Comparison of ENCODE assay signal across 14 cellular contexts in genomic region chr20:51034988-51035656, GRCh38. TPM values are rescaled to one million over a fixed set of nuclear protein-coding genes. Genes with fewer than 3 reads are reported as not detected.
A peak's percentile ranks its signal among the peaks of the same experiment; 100 is the strongest.
DNase-seq lines count a peak whose midpoint lies in the region; ATAC-seq, FAIRE-seq and TF ChIP-seq lines count a peak whose summit lies in the region.
"Had no signal": no experiment of that assay in that cellular context is flagged by ENCODE, and none has a peak within 500 bp of the region (broad histone marks: within the 10 kb centered on the region; RNA-seq: fewer than 3 reads in every experiment).

No MANE protein-coding gene starts in this region.

- peak overlapping the region; percentile 14 to 95 (median 90); a peak in 21 of 22 replicates for H3K27ac ChIP-seq in BLaER1 treated with 17β-estradiol and CSF1 and Interleukin-3, amounts not matched to agents 10 nM and 100 nM
- H3K27ac ChIP-seq in Panc1 (ENCODE audit: low read length) (peak overlapping the region; percentile 2; the same call in 1 of the 2 replicates), H1 (ENCODE audit: low read depth, low read length) (no peak overlapping the region), spleen (peak overlapping the region in 2 of 8 donors; percentile 24 to 56)
- H3K27ac ChIP-seq: HL-60 had no signal

- DNase-seq in Panc1 (ENCODE audit: low read depth, low spot score) = no peak
- no peak for DNase-seq in H1 (ENCODE audit: low read depth in 1 of 2, low spot score in 2 of 2)
- peak; percentile 48 for DNase-seq in spleen
- DNase-seq in SKM-1 (lab: John Stamatoyannopoulos, UW; ENCODE audit: unreplicated experiment) = no peak
- no peak for DNase-seq in HuH-7.5 (ENCODE audit: low spot score)
- no peak for DNase-seq in erythroblast (lab: John Stamatoyannopoulos, UW)
- DNase-seq: AML-193; CD8-positive, alpha-beta T cell; KG1; NCI-H1092; SIG-M5 had no signal

- POLR2A ChIA-PET in Panc1 (lab: Charles Lee) (no interaction called here), H1 (lab: Charles Lee; ENCODE audit: partially characterized antibody) (interaction anchor here (1.3 to 1.7 kb wide), 2 partner anchors 23 to 43 kb away, joined by 3 to 4 read pairs; no protein-coding TSS in a partner anchor)

- H4K8ac ChIP-seq in H1 (ENCODE audit: extremely low read depth, insufficient read depth, low read length) = no peak overlapping the region

- H2AFZ ChIP-seq in H1 (ENCODE audit: low read length) = no peak overlapping the region
- H2AFZ ChIP-seq: GM23338 had no signal

- H3K9ac ChIP-seq in BLaER1 treated with 17β-estradiol and CSF1 and Interleukin-3, amounts not matched to agents 10 nM and 100 nM = peak overlapping the region; percentile 2 to 80 (median 74); a peak in 19 of 22 replicates
- H3K9ac ChIP-seq in H1 (replicated peaks in 1 of 4; ENCODE audit: extremely low read depth in 1 of 4, low read depth in 3 of 4, low read length in 3 of 4) = no peak overlapping the region

- FAIRE-seq in H1 (lab: Jason Lieb, UNC) = no peak

- no peaks in the 10 kb centered on the region for H3K23me2 ChIP-seq in H1 (ENCODE audit: low read depth, low read length)

- no peak for TF ChIP-seq POLR2A in H1 (IDR thresholded peaks at IDR 0.05; ENCODE audit: control extremely low read depth in 1 of 2, low read depth in 2 of 2, low read length in 2 of 2)
- TF ChIP-seq POLR2A in spleen (IDR thresholded peaks at IDR 0.05) = no peak
- TF ChIP-seq POLR2A in erythroblast (IDR thresholded peaks at IDR 0.05; ENCODE audit: low read length) = no peak

- no peak overlapping the region for H3K18ac ChIP-seq in H1 (ENCODE audit: extremely low read depth, low read length)

- intact Hi-C loops in Panc1 (cut with micrococcal nuclease; ENCODE audit: unreplicated experiment) = no loop called here
- intact Hi-C loops in spleen (cut with DNase I; ENCODE audit: low total_unique reads) = no loop called here

- CTCF ChIA-PET in Panc1 (lab: Charles Lee) (no interaction called here), H1 (lab: Charles Lee; ENCODE audit: partially characterized antibody) (interaction anchor here (1.0 to 2.7 kb wide), 6 partner anchors 9 to 290 kb away, joined by 3 to 12 read pairs (median 7); no protein-coding TSS in a partner anchor)

- H3K4me2 ChIP-seq in BLaER1 treated with 17β-estradiol and CSF1 and Interleukin-3, amounts not matched to agents 10 nM and 100 nM = peak overlapping the region; percentile 71 to 96 (median 88)
- H3K4me2 ChIP-seq in H1 (ENCODE audit: insufficient read depth in 1 of 2, low read depth in 2 of 2, low read length in 2 of 2) = no peak overlapping the region
- H3K4me2 ChIP-seq: GM23338 had no signal

- H3K23ac ChIP-seq in H1 (ENCODE audit: insufficient read length) = no peak overlapping the region

- peak overlapping the region; percentile 71; the same call in 1 of the 2 replicates for H2BK12ac ChIP-seq in H1 (ENCODE audit: low read depth, low read length)

- no peaks in the 10 kb centered on the region for H3K79me2 ChIP-seq in H1 (ENCODE audit: control insufficient read depth in 1 of 2, insufficient read depth in 2 of 2, low read length in 2 of 2)

- in situ Hi-C loops in Panc1 (cut with HindIII; ENCODE audit: low pct_unique_long_range_greater_than_20kb, low sequenced_read_pairs) = no loop called here

- no peak overlapping the region for H4K5ac ChIP-seq in H1 (ENCODE audit: insufficient read length, low read depth, low read length)

- H3K9me3 ChIP-seq in BLaER1 treated with 17β-estradiol and CSF1 and Interleukin-3, amounts not matched to agents 10 nM and 100 nM (replicated peaks in 1 of 11) = peaks cover 0 to 14% (median 7%) of the 10 kb centered on the region in 11 experiments; a peak in 12 of 22 replicates
- H3K9me3 ChIP-seq in Panc1 (ENCODE audit: control insufficient read depth, insufficient read depth, low read depth, low read length) (no peaks in the 10 kb centered on the region), H1 (ENCODE audit: insufficient read depth in 2 of 2, low read depth in 1 of 2, low read length in 1 of 2) (peaks cover 0 to 9% of the 10 kb centered on the region in 2 experiments; a peak in 1 of 4 replicates), spleen (no peaks in the 10 kb centered on the region)

- H3K4me1 ChIP-seq in BLaER1 treated with 17β-estradiol and CSF1 and Interleukin-3, amounts not matched to agents 10 nM and 100 nM = peaks cover 46 to 83% (median 68%) of the 10 kb centered on the region in 10 experiments
- H3K4me1 ChIP-seq in Panc1 (ENCODE audit: control insufficient read depth, insufficient read depth, low read length) = no peaks in the 10 kb centered on the region
- H3K4me1 ChIP-seq in H1 (replicated peaks in 1 of 4; ENCODE audit: control insufficient read depth in 3 of 4, insufficient read depth in 4 of 4, low read length in 3 of 4) = 0 out of 7 replicates have a peak, but pooled peaks cover 0 to 2% (median 0%) of the 10 kb centered on the region in 4 experiments
- H3K4me1 ChIP-seq in spleen = peaks cover 0 to 10% (median 0%) of the 10 kb centered on the region in 6 donors

- no peak overlapping the region for H2BK5ac ChIP-seq in H1 (ENCODE audit: low read depth, low read length)

- no peak overlapping the region; the same call in 1 of the 2 replicates for H2BK15ac ChIP-seq in H1 (ENCODE audit: low read length)

- no peaks in the 10 kb centered on the region for H3K27me3 ChIP-seq in BLaER1 treated with 17β-estradiol and CSF1 and Interleukin-3, amounts not matched to agents 10 nM and 100 nM
- no peaks in the 10 kb centered on the region for H3K27me3 ChIP-seq in Panc1 (ENCODE audit: control insufficient read depth, insufficient read depth, low read length)
- H3K27me3 ChIP-seq in H1 (replicated peaks in 1 of 4; ENCODE audit: control insufficient read depth in 3 of 4, extremely low read depth in 1 of 4, insufficient read depth in 3 of 4, low read length in 3 of 4) = peaks cover 0 to 2% (median 0%) of the 10 kb centered on the region in 4 experiments; a peak in 3 of 7 replicates
- peaks cover 0 to 48% (median 8%) of the 10 kb centered on the region in 7 donors for H3K27me3 ChIP-seq in spleen (replicated peaks in 1 of 7)

- TF ChIP-seq CTCF in Panc1 (IDR thresholded peaks at IDR 0.05) = no peak
- no peak for TF ChIP-seq CTCF in H1 (IDR thresholded peaks at IDR 0.05; ENCODE audit: control extremely low read depth in 1 of 3, insufficient read depth in 1 of 3, low read depth in 1 of 3, low read length in 3 of 3)
- TF ChIP-seq CTCF in spleen (IDR thresholded peaks at IDR 0.05 in 8 of 11, conservative IDR thresholded peaks at IDR 0.05 in 3 of 11) = no peak

- H3K79me1 ChIP-seq in H1 (ENCODE audit: low read depth, low read length) = no peaks in the 10 kb centered on the region

- H2BK20ac ChIP-seq in H1 (ENCODE audit: low read length) = no peak overlapping the region

- no TSS peak for BruUV-seq in Panc1 (replicated peaks; lab: Mats Ljungman, UMichigan)

- no peaks in the 10 kb centered on the region for H3K36me3 ChIP-seq in BLaER1 treated with 17β-estradiol and CSF1 and Interleukin-3, amounts not matched to agents 10 nM and 100 nM
- H3K36me3 ChIP-seq in Panc1 (ENCODE audit: control insufficient read depth, insufficient read depth, low read length) = no peaks in the 10 kb centered on the region
- no peaks in the 10 kb centered on the region for H3K36me3 ChIP-seq in H1 (ENCODE audit: control insufficient read depth in 2 of 4, insufficient read depth in 4 of 4, low read length in 3 of 4)
- no peaks in the 10 kb centered on the region for H3K36me3 ChIP-seq in spleen

- H3K4ac ChIP-seq in H1 (replicated peaks; ENCODE audit: insufficient read length, low read depth, low read length) = no peak overlapping the region

- no peaks in the 10 kb centered on the region for H4K20me1 ChIP-seq in BLaER1 treated with 17β-estradiol and CSF1 and Interleukin-3, amounts not matched to agents 10 nM and 100 nM
- H4K20me1 ChIP-seq in H1 (replicated peaks in 1 of 2; ENCODE audit: control insufficient read depth in 1 of 2, insufficient read depth in 2 of 2, low read length in 2 of 2) = no peaks in the 10 kb centered on the region

- ATAC-seq in Panc1 = no peak
- ATAC-seq: CD8-positive, alpha-beta T cell; GM23338 had no signal

- no peak overlapping the region for H3K14ac ChIP-seq in H1 (ENCODE audit: insufficient read length)

- no peak for TF ChIP-seq EP300 in H1 (IDR thresholded peaks at IDR 0.05; ENCODE audit: borderline replicate concordance in 1 of 2, low read depth in 2 of 2, low read length in 2 of 2)

- H3K56ac ChIP-seq in H1 (replicated peaks; ENCODE audit: insufficient read length, low read depth, low read length) = no peak overlapping the region

- H4K91ac ChIP-seq in H1 (replicated peaks; ENCODE audit: insufficient read length, low read length) = no peak overlapping the region

- WGBS in H1 (ENCODE audit: extremely low coverage in 1 of 2, insufficient coverage in 1 of 2, insufficient read length in 1 of 2, insufficient replicate concordance in 2 of 2, low coverage in 1 of 2, low lambda C conversion rate in 2 of 2, missing lambda C conversion rate in 1 of 2), 2 experiments = 73% methylated on average over 9 of the region's 9 CpGs; no CpG with 5 or more reads in 1 of the 2 experiments
- WGBS in spleen, 5 donors = 61 to 74% (median 68%) methylated on average over 9 of the region's 9 CpGs

- no peak for TF ChIP-seq RAD21 in H1 (IDR thresholded peaks at IDR 0.05 in 1 of 2, conservative IDR thresholded peaks at IDR 0.05 in 1 of 2; ENCODE audit: low read depth in 2 of 2, low read length in 2 of 2)

- H2AK5ac ChIP-seq in H1 (ENCODE audit: low read depth, low read length) = no peak overlapping the region

- H2BK120ac ChIP-seq in H1 (replicated peaks; ENCODE audit: low read depth, low read length) = no peak overlapping the region

- peak overlapping the region in 5 of 10 experiments; percentile 26 to 49 (median 44); a peak in 8 of 20 replicates for H3K4me3 ChIP-seq in BLaER1 treated with 17β-estradiol and CSF1 and Interleukin-3, amounts not matched to agents 10 nM and 100 nM
- H3K4me3 ChIP-seq in Panc1 (ENCODE audit: low read depth in 2 of 2, low read length in 2 of 2) = no peak overlapping the region
- no peak overlapping the region for H3K4me3 ChIP-seq in H1 (ENCODE audit: extremely low read depth in 1 of 4, insufficient read depth in 2 of 4, low read depth in 3 of 4, low read length in 4 of 4)
- no peak overlapping the region for H3K4me3 ChIP-seq in spleen
- H3K4me3 ChIP-seq: GM23338 had no signal

TF ChIP-seq in H1, 55 proteins besides CTCF, POLR2A, EP300 and RAD21 (continues in another document):
- no peak for TF ChIP-seq SP4 (IDR thresholded peaks at IDR 0.05; ENCODE audit: low read length)

RNA-seq across cellular contexts. Expression of gene KCNG1, which starts 12.2 kb away (rescaled TPM):
- total RNA-seq in Panc1 (2021; ENCODE audit: unreplicated experiment) = 7.4 TPM
- polyA plus RNA-seq in Panc1 (2012; ENCODE audit: insufficient read length) = 9.6 TPM
- total RNA-seq in H1 (2021; fragmentation: NEBNext Ultra II Directional; extraction: Animal tissue kit (Norgen Biotek cat#: 25700)) = 16.0 and 17.2 TPM in 2 replicates
- polyA plus RNA-seq in H1 (2011; rRNA removed) = 18.0 and 35.0 TPM in 2 replicates
- polyA plus RNA-seq in H1 (2011; cell fraction: cytosol; rRNA removed) = 25.3 TPM
- polyA plus RNA-seq in H1 (2011; cell fraction: nucleus; rRNA removed) = 26.1 TPM
- polyA plus RNA-seq in H1 (2012, experiment 1 of 2) = 11.0 to 16.0 TPM (median 14.1 TPM) in 4 replicates
- polyA plus RNA-seq in H1 (2012, experiment 2 of 2) = 14.4 TPM
- 10.5 TPM for polyA plus RNA-seq in H1 (2013, experiment 1 of 2)
- 11.7 TPM for polyA plus RNA-seq in H1 (2013, experiment 2 of 2)
- 8.6 and 12.7 TPM in 2 replicates for polyA minus RNA-seq in H1 (2011; rRNA and poly(A)+ RNA removed)
- 14.5 TPM for polyA minus RNA-seq in H1 (2011; cell fraction: cytosol; rRNA and poly(A)+ RNA removed)
- 10.1 TPM for polyA minus RNA-seq in H1 (2011; cell fraction: nucleus; rRNA and poly(A)+ RNA removed)
- total RNA-seq in spleen = 1 to 10 TPM; 1.6 to 5.0 (median 3.5) TPM
- 1 to 10 TPM in 2 of 3 donors, under 1 TPM in 1; 0.35 to 3.0 (median 1.9) TPM for polyA plus RNA-seq in spleen
- total RNA-seq: CD8-positive, alpha-beta T cell had no signal

Comparison
In these comparisons a context has a peak if more than half of its experiments do, and no peak if none do; other contexts are left out.
1. H3K4me2 ChIP-seq: peak in BLaER1 treated with 17β-estradiol and CSF1 and Interleukin-3, amounts not matched to agents 10 nM and 100 nM (11 of 11); none in H1 (0 of 2).
2. H3K9ac ChIP-seq: peak in BLaER1 treated with 17β-estradiol and CSF1 and Interleukin-3, amounts not matched to agents 10 nM and 100 nM (11 of 11); none in H1 (0 of 4).